14 cellular contexts compared by ENCODE assay signal in genomic region chr20:20207872-20208271, GRCh38.
A peak's percentile ranks its signal among the peaks of the same experiment; 100 is the strongest.
DNase-seq lines count a peak whose midpoint lies in the region; ATAC-seq and TF ChIP-seq lines count a peak whose summit lies in the region.
"Had no signal": no experiment of that assay in that cellular context is flagged by ENCODE, and none has a peak within 500 bp of the region (broad histone marks: within the 10 kb centered on the region; RNA-seq: fewer than 3 reads in every experiment).

No MANE protein-coding gene starts in this region.

- WGBS in transverse colon (ENCODE audit: low coverage in 1 of 2), 2 donors, result 76 to 80% methylated on average over 7 of the region's 7 CpGs

- DNase-seq in DMS 273 (lab: John Stamatoyannopoulos, UW; ENCODE audit: unreplicated experiment), result peak; percentile 32
- no peak for DNase-seq in DMS 273 treated with DMSO at 0.1 percent for 48 hours (lab: John Stamatoyannopoulos, UW)
- DNase-seq in stimulated activated effector memory CD8-positive, alpha-beta T cell treated with anti-CD3 and anti-CD28 coated beads, Interleukin-12 subunit alpha, Interleukin-12 subunit beta, amount 100 ng/mL, for 72 hours (ENCODE audit: low spot score in 2 of 2), result no peak
- DNase-seq in cerebellar cortex (ENCODE audit: low spot score), result no peak
- DNase-seq in activated T-cell treated with anti-CD3 and anti-CD28 coated beads, Interleukin-2, amount 50 U/mL, for 24 hours, result no peak
- no peak for DNase-seq in transverse colon
- DNase-seq: activated CD8-positive, alpha-beta memory T cell treated with anti-CD3 and anti-CD28 coated beads, Interleukin-2, amount 50 U/mL, for 48 hours; MG63; stimulated activated naive CD4-positive, alpha-beta T cell treated with Interleukin-2 at 50 U/mL for 16 hours had no signal

- H3K27me3 ChIP-seq in transverse colon, result no peaks in the 10 kb centered on the region
- H3K27me3 ChIP-seq: MG63 had no signal

- H3K4me1 Mint-ChIP-seq in stimulated activated effector memory CD8-positive, alpha-beta T cell treated with anti-CD3 and anti-CD28 coated beads, Interleukin-12 subunit alpha, Interleukin-12 subunit beta, amount 100 ng/mL, for 72 hours, result no peaks in the 10 kb centered on the region
- H3K4me1 Mint-ChIP-seq in activated T-cell treated with anti-CD3 and anti-CD28 coated beads, Interleukin-2, amount 50 U/mL, for 24 hours (ENCODE audit: low read depth), result no peaks in the 10 kb centered on the region

- H3K27ac ChIP-seq in transverse colon, result no peak overlapping the region
- H3K27ac ChIP-seq: 22Rv1, parathyroid adenoma had no signal

- no peak for TF ChIP-seq POLR2A in transverse colon (IDR thresholded peaks at IDR 0.05)

- intact Hi-C loops in transverse colon (cut with DNase I; ENCODE audit: low total_unique reads), result no loop called here

- in situ Hi-C loops in transverse colon (cut with MboI; ENCODE audit: low pct_ligation_motif_present in 1 of 4, low pct_unique_long_range_greater_than_20kb in 1 of 4, low sequenced_read_pairs in 3 of 4), result no loop called here

- TF ChIP-seq EP300 in transverse colon (IDR thresholded peaks at IDR 0.05; ENCODE audit: low read depth), result no peak

- H3K27me3 Mint-ChIP-seq in activated T-cell treated with anti-CD3 and anti-CD28 coated beads, Interleukin-2, amount 50 U/mL, for 24 hours, result peaks cover 24% of the 10 kb centered on the region

- TF ChIP-seq CTCF in transverse colon (IDR thresholded peaks at IDR 0.05), result no peak

- no peak overlapping the region for H3K4me3 ChIP-seq in transverse colon
- H3K4me3 ChIP-seq: MG63 had no signal

- ATAC-seq in HG02588 (IDR thresholded peaks at IDR 0.05; ENCODE audit: unreplicated experiment) (peak; percentile 51), HG03432 (IDR thresholded peaks at IDR 0.05; ENCODE audit: unreplicated experiment) (peak; percentile 61)
- peak; percentile 69 for ATAC-seq in stimulated activated effector memory CD8-positive, alpha-beta T cell treated with anti-CD3 and anti-CD28 coated beads, Interleukin-12 subunit alpha, Interleukin-12 subunit beta, amount 100 ng/mL, for 72 hours
- ATAC-seq: Right ventricle myocardium inferior had no signal

- no peaks in the 10 kb centered on the region for H3K36me3 ChIP-seq in transverse colon
- H3K36me3 ChIP-seq: MG63 had no signal

- H3K4me1 ChIP-seq in transverse colon, result peaks cover 0 to 17% (median 10%) of the 10 kb centered on the region in 4 donors
- H3K4me1 ChIP-seq: parathyroid adenoma had no signal

- no peak overlapping the region for H3K4me3 Mint-ChIP-seq in stimulated activated effector memory CD8-positive, alpha-beta T cell treated with anti-CD3 and anti-CD28 coated beads, Interleukin-12 subunit alpha, Interleukin-12 subunit beta, amount 100 ng/mL, for 72 hours
- no peak overlapping the region for H3K4me3 Mint-ChIP-seq in activated T-cell treated with anti-CD3 and anti-CD28 coated beads, Interleukin-2, amount 50 U/mL, for 24 hours

- H3K36me3 Mint-ChIP-seq in stimulated activated effector memory CD8-positive, alpha-beta T cell treated with anti-CD3 and anti-CD28 coated beads, Interleukin-12 subunit alpha, Interleukin-12 subunit beta, amount 100 ng/mL, for 72 hours, result no peaks in the 10 kb centered on the region
- H3K36me3 Mint-ChIP-seq in activated T-cell treated with anti-CD3 and anti-CD28 coated beads, Interleukin-2, amount 50 U/mL, for 24 hours (ENCODE audit: low read depth), result no peaks in the 10 kb centered on the region

- no peaks in the 10 kb centered on the region for H3K9me3 ChIP-seq in transverse colon
- H3K9me3 ChIP-seq: MG63 had no signal

- no peaks in the 10 kb centered on the region for H3K9me3 Mint-ChIP-seq in stimulated activated effector memory CD8-positive, alpha-beta T cell treated with anti-CD3 and anti-CD28 coated beads, Interleukin-12 subunit alpha, Interleukin-12 subunit beta, amount 100 ng/mL, for 72 hours
- no peaks in the 10 kb centered on the region for H3K9me3 Mint-ChIP-seq in activated T-cell treated with anti-CD3 and anti-CD28 coated beads, Interleukin-2, amount 50 U/mL, for 24 hours

- H3K27ac Mint-ChIP-seq in stimulated activated effector memory CD8-positive, alpha-beta T cell treated with anti-CD3 and anti-CD28 coated beads, Interleukin-12 subunit alpha, Interleukin-12 subunit beta, amount 100 ng/mL, for 72 hours, result no peak overlapping the region
- H3K27ac Mint-ChIP-seq in activated T-cell treated with anti-CD3 and anti-CD28 coated beads, Interleukin-2, amount 50 U/mL, for 24 hours, result no peak overlapping the region
